11 cellular contexts compared by ENCODE assay signal in the genomic region with DNA sequence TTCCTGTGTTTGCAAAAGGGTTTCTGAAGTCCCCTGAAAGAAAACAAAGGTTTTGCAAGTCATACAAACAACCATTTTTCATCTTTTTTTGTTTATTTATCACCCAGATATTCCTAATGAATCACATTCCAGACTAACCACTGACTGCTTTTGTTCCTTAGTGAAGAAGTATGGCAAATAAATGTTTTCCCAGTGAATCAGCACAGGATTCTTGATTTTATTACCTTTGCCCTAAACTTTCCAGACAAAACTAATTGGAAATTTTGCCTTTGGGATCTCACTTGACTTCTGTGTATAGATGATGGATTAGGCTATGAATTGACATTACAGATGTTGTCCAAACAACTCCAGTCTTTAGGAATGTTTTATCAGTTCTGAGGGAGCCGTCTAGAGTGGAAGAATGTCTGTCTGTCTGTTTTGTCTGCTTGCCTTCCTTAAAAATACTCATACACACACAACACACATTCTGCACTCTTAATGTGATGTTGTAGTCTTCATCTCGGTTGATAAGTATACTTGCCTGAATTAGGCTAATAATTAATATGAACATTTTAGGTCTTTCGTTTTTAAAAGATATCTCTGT. TPM values are rescaled to one million over a fixed set of nuclear protein-coding genes. Genes with fewer than 3 reads are reported as not detected.
A peak's percentile ranks its signal among the peaks of the same experiment; 100 is the strongest.
DNase-seq lines count a peak whose midpoint lies in the region; ATAC-seq and TF ChIP-seq lines count a peak whose summit lies in the region.
"Had no signal": no experiment of that assay in that cellular context is flagged by ENCODE, and none has a peak within 500 bp of the region (broad histone marks: within the 10 kb centered on the region; RNA-seq: fewer than 3 reads in every experiment).

No MANE protein-coding gene starts in this region.

- no peak for TF ChIP-seq CTCF in WTC11 (IDR thresholded peaks at IDR 0.05)
- no peak for TF ChIP-seq CTCF in stomach (IDR thresholded peaks at IDR 0.05)

- POLR2A ChIA-PET in WTC11 (lab: Charles Lee), result interaction anchor here (0.6 kb wide), 1 partner anchor 388 kb away, joined by 4 read pairs; no protein-coding TSS in a partner anchor

- H3K9me3 Mint-ChIP-seq in WTC11, result peaks cover 7% of the 10 kb centered on the region

- peaks cover 0 to 5% (median 0%) of the 10 kb centered on the region in 4 donors for H3K9me3 ChIP-seq in stomach

- H3K4me3 ChIP-seq in stomach, result no peak overlapping the region

- TF ChIP-seq POLR2A in stomach (IDR thresholded peaks at IDR 0.05), result no peak

- WGBS in stomach, 5 donors, result 27 to 39% (median 33%) methylated on average over 3 of the region's 3 CpGs

- intact Hi-C loops in stomach (cut with DNase I; ENCODE audit: low total_unique reads), result loop anchor here (10.0 kb wide), 1 partner anchor 108 kb away; no protein-coding TSS in a partner anchor

- H3K36me3 Mint-ChIP-seq in WTC11, result peaks cover 21% of the 10 kb centered on the region

- H3K4me1 Mint-ChIP-seq in WTC11, result peaks cover 4% of the 10 kb centered on the region

- H3K27ac Mint-ChIP-seq in WTC11, result peak overlapping the region; percentile 84

- peaks cover 4 to 61% (median 18%) of the 10 kb centered on the region in 4 donors for H3K4me1 ChIP-seq in stomach

- ATAC-seq in WTC11 (no peak), GM18909 (IDR thresholded peaks at IDR 0.05; ENCODE audit: poor library complexity, unreplicated experiment) (no peak)

- H3K36me3 ChIP-seq in stomach, result peaks cover 0 to 30% (median 15%) of the 10 kb centered on the region in 4 donors

- CTCF ChIA-PET in WTC11 (lab: Charles Lee), result no interaction called here

- no peaks in the 10 kb centered on the region for H3K27me3 ChIP-seq in stomach

- H3K27me3 Mint-ChIP-seq in WTC11 (ENCODE audit: low read depth), result no peaks in the 10 kb centered on the region

- DNase-seq in SIG-M5 treated with dmso at 0.1 percent for 504 hours (lab: John Stamatoyannopoulos, UW; ENCODE audit: unreplicated experiment) (peak; percentile 80), SIG-M5 (lab: John Stamatoyannopoulos, UW) (no peak), WTC11 (ENCODE audit: low spot score) (no peak), fibroblast of peridontal ligament (ENCODE audit: extremely low read depth) (peak; percentile 66), stomach (no peak), NCI-H524 treated with DMSO at 0.1 percent for 48 hours (lab: John Stamatoyannopoulos, UW) (no peak)
- no peak for DNase-seq in stimulated activated CD4-positive, alpha-beta T cell treated with anti-CD3 and anti-CD28 coated beads, Interleukin-12 subunit alpha, Interleukin-12 subunit beta, amount 100 ng/mL, for 4 hours
- DNase-seq: NCI-H1694 treated with DMSO at 0.1 percent for 48 hours had no signal

- TF ChIP-seq EP300 in stomach (IDR thresholded peaks at IDR 0.05), result no peak

- peak overlapping the region in 4 of 5 donors; percentile 50 to 68 (median 61) for H3K27ac ChIP-seq in stomach
- H3K27ac ChIP-seq: 22Rv1 had no signal

- no peak overlapping the region for H3K4me3 Mint-ChIP-seq in WTC11
- H3K4me3 Mint-ChIP-seq: neural crest cell had no signal

TF ChIP-seq in WTC11, 78 proteins besides CTCF, POLR2A, EP300 and RAD21:
- TF ChIP-seq TCF7 (CRISPR knock-in tag; IDR thresholded peaks at IDR 0.05; ENCODE audit: low read depth), result no peak

RNA-seq across cellular contexts. Expression of a gene that starts 48.9 kb away (rescaled TPM):
- total RNA-seq in WTC11 (2021) (72.8 to 79.1 TPM (median 72.9 TPM) in 3 replicates), stomach (100 to 1,000 TPM; 107 to 562 (median 214) TPM)
- polyA plus RNA-seq in stomach, result 100 to 1,000 TPM in 1 of 3 donors, 10 to 100 TPM in 2; 24.4 to 160 (median 51.6) TPM

RNA-seq across cellular contexts. Expression of a gene that starts 49.1 kb away (rescaled TPM):
- total RNA-seq in WTC11 (2021) (30.0 to 32.6 TPM (median 30.5 TPM) in 3 replicates), stomach (100 to 1,000 TPM in 1 of 5 donors, 10 to 100 TPM in 3, 1 to 10 TPM in 1; 4.3 to 107 (median 14.1) TPM)
- polyA plus RNA-seq in stomach, result 10 to 100 TPM; 20.2 to 38.0 (median 30.2) TPM

Comparison
In these comparisons a context has a peak if more than half of its experiments do, and no peak if none do; other contexts are left out.
1. DNase-seq: peak in SIG-M5 treated with dmso at 0.1 percent for 504 hours (single experiment) and fibroblast of peridontal ligament (single experiment); none in SIG-M5 (single experiment), WTC11 (single experiment), stomach (single experiment), NCI-H524 treated with DMSO at 0.1 percent for 48 hours (single experiment) and stimulated activated CD4-positive, alpha-beta T cell treated with anti-CD3 and anti-CD28 coated beads, Interleukin-12 subunit alpha, Interleukin-12 subunit beta, amount 100 ng/mL, for 4 hours (single experiment).